41 cellular contexts compared by ENCODE assay signal in the genomic region with DNA sequence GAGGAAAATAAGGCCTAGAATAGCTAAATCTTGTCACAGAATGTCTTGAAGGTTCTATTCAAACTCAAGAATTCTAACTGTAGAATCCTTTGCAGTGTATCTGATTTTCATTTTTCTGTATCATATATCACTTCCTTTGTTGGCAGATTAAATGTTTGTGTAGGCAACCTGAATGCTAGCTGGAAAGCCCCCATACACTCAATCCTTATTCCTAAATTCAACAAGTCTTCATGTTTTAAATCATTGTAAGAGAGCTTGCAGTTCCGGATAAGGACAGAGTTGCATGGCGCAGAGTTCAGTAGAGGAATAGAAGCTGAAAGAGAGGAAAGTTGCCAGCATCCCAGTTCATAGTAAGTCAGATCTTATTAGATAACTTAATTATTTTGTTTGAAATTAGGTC.
"Had no signal": no experiment of that assay in that cellular context is flagged by ENCODE, and none has a peak within 500 bp of the region (broad histone marks: within the 10 kb centered on the region; RNA-seq: fewer than 3 reads in every experiment).

No MANE protein-coding gene starts in this region.

- H3K27me3 ChIP-seq: adrenal gland, ascending aorta, body of pancreas, brain microvascular endothelial cell, breast epithelium, cardiac muscle cell had no signal

- H3K27ac Mint-ChIP-seq: activated naive CD4-positive, alpha-beta T cell treated with anti-CD3 and anti-CD28 coated beads for 36 hours; activated naive CD4-positive, alpha-beta T cell treated with anti-CD3 and anti-CD28 coated beads, Interleukin-2, amount 10 ng/mL, durations not matched to agents 7 days and 5 days; activated naive CD4-positive, alpha-beta T cell treated with anti-CD3 and anti-CD28 coated beads, Interleukin-2, amount 50 U/mL, for 24 hours; activated naive CD4-positive, alpha-beta T cell treated with anti-CD3 and anti-CD28 coated beads, Interleukin-2, amount 50 U/mL, for 72 hours; activated naive CD8-positive, alpha-beta T cell; activated naive CD8-positive, alpha-beta T cell treated with anti-CD3 and anti-CD28 coated beads for 36 hours; activated naive CD8-positive, alpha-beta T cell treated with anti-CD3 and anti-CD28 coated beads, Interleukin-2, amount 10 ng/mL, durations not matched to agents 7 days and 5 days; activated naive CD8-positive, alpha-beta T cell treated with anti-CD3 and anti-CD28 coated beads, Interleukin-2, amount 50 U/mL, for 24 hours; activated T-cell treated with anti-CD3 and anti-CD28 coated beads, Interleukin-2, amount 50 U/mL, for 24 hours; activated T-cell treated with anti-CD3 and anti-CD28 coated beads, Interleukin-2, amount 50 U/mL, for 72 hours; activated T-helper 1 cell treated with anti-CD3 and anti-CD28 coated beads, Interleukin-12 subunit alpha, Interleukin-12 subunit beta, Interleukin-2, Interleukin-4 antibody, amounts not matched to agents 30 ng/mL and 10 ng/mL and 1 ng/mL, durations not matched to agents 14 hours and 24 hours and 36 hours; activated T-helper 17 cell treated with anti-CD3 and anti-CD28 coated beads, Interleukin-2, amount 50 U/mL, for 72 hours; activated T-helper 2 cell treated with anti-CD3 and anti-CD28 coated beads, Interferon-gamma antibody, Interleukin-2, Interleukin-4, amounts not matched to agents 10 μg/mL and 5 μg/mL and 100 μg/mL, durations not matched to agents 14 hours and 24 hours and 36 hours had no signal

- H3K27ac ChIP-seq: adrenal gland, body of pancreas, brain microvascular endothelial cell, cardiac muscle cell had no signal

- H3K9me3 ChIP-seq: adrenal gland, ascending aorta, body of pancreas, breast epithelium had no signal

- H3K9me3 Mint-ChIP-seq: activated naive CD4-positive, alpha-beta T cell treated with anti-CD3 and anti-CD28 coated beads, Interleukin-2, amount 10 ng/mL, durations not matched to agents 7 days and 5 days; activated T-cell treated with anti-CD3 and anti-CD28 coated beads, Interleukin-2, amount 50 U/mL, for 24 hours; activated T-helper 1 cell treated with anti-CD3 and anti-CD28 coated beads, Interleukin-12 subunit alpha, Interleukin-12 subunit beta, Interleukin-2, Interleukin-4 antibody, amounts not matched to agents 30 ng/mL and 10 ng/mL and 1 ng/mL, durations not matched to agents 14 hours and 24 hours and 36 hours; activated T-helper 2 cell treated with anti-CD3 and anti-CD28 coated beads, Interferon-gamma antibody, Interleukin-2, Interleukin-4, amounts not matched to agents 10 μg/mL and 5 μg/mL and 100 μg/mL, durations not matched to agents 14 hours and 24 hours and 36 hours had no signal

- H3K4me3 ChIP-seq: adrenal gland, ascending aorta, body of pancreas, breast epithelium, cardiac muscle cell had no signal

- H3K36me3 Mint-ChIP-seq: activated naive CD4-positive, alpha-beta T cell treated with anti-CD3 and anti-CD28 coated beads, Interleukin-2, amount 10 ng/mL, durations not matched to agents 7 days and 5 days; activated naive CD4-positive, alpha-beta T cell treated with anti-CD3 and anti-CD28 coated beads, Interleukin-2, amount 50 U/mL, for 24 hours; activated naive CD8-positive, alpha-beta T cell; activated naive CD8-positive, alpha-beta T cell treated with anti-CD3 and anti-CD28 coated beads for 36 hours; activated naive CD8-positive, alpha-beta T cell treated with anti-CD3 and anti-CD28 coated beads, Interleukin-2, amount 10 ng/mL, durations not matched to agents 7 days and 5 days had no signal

- DNase-seq: activated effector memory CD4-positive, alpha-beta T cell treated with anti-CD3 and anti-CD28 coated beads, Interleukin-2, amount 50 U/mL, for 16 hours; activated effector memory CD4-positive, alpha-beta T cell treated with Interleukin-2 at 50 U/mL for 16 hours; activated gamma-delta T cell; activated gamma-delta T cell treated with Interleukin-2 at 50 U/mL for 16 hours; activated naive CD4-positive, alpha-beta T cell; activated naive CD4-positive, alpha-beta T cell treated with anti-CD3 and anti-CD28 coated beads for 36 hours; activated naive CD4-positive, alpha-beta T cell treated with anti-CD3 and anti-CD28 coated beads, Interleukin-2, amount 10 ng/mL, durations not matched to agents 7 days and 5 days; activated naive CD4-positive, alpha-beta T cell treated with anti-CD3 and anti-CD28 coated beads, Interleukin-2, amount 50 U/mL, for 16 hours; activated naive CD4-positive, alpha-beta T cell treated with Interleukin-2 at 50 U/mL for 16 hours; activated naive CD8-positive, alpha-beta T cell treated with anti-CD3 and anti-CD28 coated beads for 36 hours; activated naive CD8-positive, alpha-beta T cell treated with anti-CD3 and anti-CD28 coated beads, Interleukin-2, amount 10 ng/mL, durations not matched to agents 7 days and 5 days; activated naive CD8-positive, alpha-beta T cell treated with anti-CD3 and anti-CD28 coated beads, Interleukin-2, amount 50 U/mL, for 24 hours; activated T-cell treated with anti-CD3 and anti-CD28 coated beads for 4 hours; activated T-cell treated with anti-CD3 and anti-CD28 coated beads, Interleukin-2, amount 50 U/mL, for 1 hour; activated T-cell treated with anti-CD3 and anti-CD28 coated beads, Interleukin-2, amount 50 U/mL, for 24 hours; activated T-cell treated with anti-CD3 and anti-CD28 coated beads, Interleukin-2, amount 50 U/mL, for 4 hours; activated T-cell treated with anti-CD3 and anti-CD28 coated beads, Interleukin-2, amount 50 U/mL, for 48 hours; activated T-cell treated with anti-CD3 and anti-CD28 coated beads, Interleukin-2, amount 50 U/mL, for 72 hours; adrenal gland; amniotic stem cell; amygdala; anterior cingulate cortex; aorta; body of pancreas; brain microvascular endothelial cell; caudate nucleus; central memory CD4-positive, alpha-beta T cell; cerebellar nuclear complex had no signal

- FAIRE-seq: astrocyte, bronchial epithelial cell had no signal

- H3K4me1 ChIP-seq: breast epithelium had no signal

- H3K4me1 Mint-ChIP-seq: activated naive CD4-positive, alpha-beta T cell treated with anti-CD3 and anti-CD28 coated beads, Interleukin-2, amount 10 ng/mL, durations not matched to agents 7 days and 5 days; activated naive CD4-positive, alpha-beta T cell treated with anti-CD3 and anti-CD28 coated beads, Interleukin-2, amount 50 U/mL, for 24 hours; activated naive CD8-positive, alpha-beta T cell treated with anti-CD3 and anti-CD28 coated beads for 36 hours; activated naive CD8-positive, alpha-beta T cell treated with anti-CD3 and anti-CD28 coated beads, Interleukin-2, amount 10 ng/mL, durations not matched to agents 7 days and 5 days; activated naive CD8-positive, alpha-beta T cell treated with anti-CD3 and anti-CD28 coated beads, Interleukin-2, amount 50 U/mL, for 24 hours; activated T-helper 17 cell treated with anti-CD3 and anti-CD28 coated beads, Interleukin-2, amount 50 U/mL, for 72 hours; central memory CD8-positive, alpha-beta T cell had no signal

- H3K27me3 Mint-ChIP-seq: activated naive CD4-positive, alpha-beta T cell treated with anti-CD3 and anti-CD28 coated beads, Interleukin-2, amount 10 ng/mL, durations not matched to agents 7 days and 5 days; activated naive CD8-positive, alpha-beta T cell; activated naive CD8-positive, alpha-beta T cell treated with anti-CD3 and anti-CD28 coated beads, Interleukin-2, amount 10 ng/mL, durations not matched to agents 7 days and 5 days; activated naive CD8-positive, alpha-beta T cell treated with anti-CD3 and anti-CD28 coated beads, Interleukin-2, amount 50 U/mL, for 24 hours; activated T-cell treated with anti-CD3 and anti-CD28 coated beads, Interleukin-2, amount 50 U/mL, for 24 hours; central memory CD8-positive, alpha-beta T cell had no signal

- H3K4me3 Mint-ChIP-seq: activated naive CD4-positive, alpha-beta T cell treated with anti-CD3 and anti-CD28 coated beads for 36 hours; activated naive CD4-positive, alpha-beta T cell treated with anti-CD3 and anti-CD28 coated beads, Interleukin-2, amount 10 ng/mL, durations not matched to agents 7 days and 5 days; activated naive CD4-positive, alpha-beta T cell treated with anti-CD3 and anti-CD28 coated beads, Interleukin-2, amount 50 U/mL, for 24 hours; activated naive CD8-positive, alpha-beta T cell; activated naive CD8-positive, alpha-beta T cell treated with anti-CD3 and anti-CD28 coated beads for 36 hours; activated naive CD8-positive, alpha-beta T cell treated with anti-CD3 and anti-CD28 coated beads, Interleukin-2, amount 10 ng/mL, durations not matched to agents 7 days and 5 days; activated naive CD8-positive, alpha-beta T cell treated with anti-CD3 and anti-CD28 coated beads, Interleukin-2, amount 50 U/mL, for 24 hours; activated T-cell treated with anti-CD3 and anti-CD28 coated beads, Interleukin-2, amount 50 U/mL, for 24 hours; activated T-cell treated with anti-CD3 and anti-CD28 coated beads, Interleukin-2, amount 50 U/mL, for 4 hours; activated T-cell treated with anti-CD3 and anti-CD28 coated beads, Interleukin-2, amount 50 U/mL, for 72 hours; activated T-helper 1 cell treated with anti-CD3 and anti-CD28 coated beads, Interleukin-12 subunit alpha, Interleukin-12 subunit beta, Interleukin-2, Interleukin-4 antibody, amounts not matched to agents 30 ng/mL and 10 ng/mL and 1 ng/mL, durations not matched to agents 14 hours and 24 hours and 36 hours; activated T-helper 17 cell treated with anti-CD3 and anti-CD28 coated beads, Interleukin-2, amount 50 U/mL, for 72 hours; brain; central memory CD8-positive, alpha-beta T cell had no signal

- H3K36me3 ChIP-seq: adrenal gland, ascending aorta, brain microvascular endothelial cell, breast epithelium, cardiac muscle cell had no signal
